25 cellular contexts compared by ENCODE assay signal in genomic region chr5:133841831-133842750, GRCh38.
DNase-seq lines count a peak whose midpoint lies in the region; ATAC-seq, FAIRE-seq and TF ChIP-seq lines count a peak whose summit lies in the region.
"Had no signal": no experiment of that assay in that cellular context is flagged by ENCODE, and none has a peak within 500 bp of the region (broad histone marks: within the 10 kb centered on the region; RNA-seq: fewer than 3 reads in every experiment).

No MANE protein-coding gene starts in this region.

- 0 out of 2 replicates have a peak overlapping the region, but pooled peaks have one; percentile 92 for H3K4me2 ChIP-seq in BLaER1

- CTCF ChIA-PET in activated CD8-positive, alpha-beta memory T cell treated with anti-CD3 and anti-CD28 coated beads, Interleukin-2, amount 10 ng/mL, durations not matched to agents 7 days and 5 days (lab: Charles Lee): interaction anchor here (1.2 kb wide), 1 partner anchor 28 kb away, joined by 3 read pairs; no protein-coding TSS in a partner anchor

- H3K27ac Mint-ChIP-seq in activated CD8-positive, alpha-beta memory T cell treated with anti-CD3 and anti-CD28 coated beads, Interleukin-2, amount 10 ng/mL, durations not matched to agents 7 days and 5 days: no peak overlapping the region
- H3K27ac Mint-ChIP-seq: B cell; CD14-positive monocyte; CD8-positive, alpha-beta memory T cell had no signal

- no peaks in the 10 kb centered on the region for H4K20me1 ChIP-seq in BLaER1

- H3K4me1 ChIP-seq in BLaER1 (peaks cover 48% of the 10 kb centered on the region), kidney (ENCODE audit: control insufficient read depth in 1 of 2, insufficient read depth in 1 of 2, low read depth in 1 of 2, low read length in 2 of 2) (peaks cover 13% of the 10 kb centered on the region in 2 donors)

- H3K9me3 Mint-ChIP-seq in activated CD8-positive, alpha-beta memory T cell treated with anti-CD3 and anti-CD28 coated beads, Interleukin-2, amount 10 ng/mL, durations not matched to agents 7 days and 5 days (ENCODE audit: low read depth): no peaks in the 10 kb centered on the region
- H3K9me3 Mint-ChIP-seq: CD8-positive, alpha-beta memory T cell had no signal

- H3K4me3 ChIP-seq in BLaER1: no peak overlapping the region
- H3K4me3 ChIP-seq in kidney (ENCODE audit: low read length in 2 of 2): no peak overlapping the region
- H3K4me3 ChIP-seq: MG63 had no signal

- no peak for FAIRE-seq in kidney (lab: Jason Lieb, UNC)

- H3K27me3 ChIP-seq in BLaER1: no peaks in the 10 kb centered on the region; the same call in 1 of the 2 replicates

- H3K9ac ChIP-seq in BLaER1 (no peak overlapping the region), kidney (ENCODE audit: low read length in 2 of 2) (no peak overlapping the region)

- 0 out of 2 replicates have a peak, but pooled peaks cover 6% of the 10 kb centered on the region for H3K9me3 ChIP-seq in BLaER1
- no peaks in the 10 kb centered on the region for H3K9me3 ChIP-seq in kidney (ENCODE audit: control insufficient read depth in 1 of 2, low read length in 2 of 2)
- H3K9me3 ChIP-seq: MG63 had no signal

- no peak overlapping the region for H3K4me3 Mint-ChIP-seq in activated CD8-positive, alpha-beta memory T cell treated with anti-CD3 and anti-CD28 coated beads, Interleukin-2, amount 10 ng/mL, durations not matched to agents 7 days and 5 days
- H3K4me3 Mint-ChIP-seq: B cell; CD14-positive monocyte; CD8-positive, alpha-beta memory T cell had no signal

- H3K36me3 Mint-ChIP-seq in activated CD8-positive, alpha-beta memory T cell treated with anti-CD3 and anti-CD28 coated beads, Interleukin-2, amount 10 ng/mL, durations not matched to agents 7 days and 5 days: no peaks in the 10 kb centered on the region
- H3K36me3 Mint-ChIP-seq: CD14-positive monocyte; CD8-positive, alpha-beta memory T cell had no signal

- ATAC-seq in activated CD8-positive, alpha-beta memory T cell treated with anti-CD3 and anti-CD28 coated beads, Interleukin-2, amount 10 ng/mL, durations not matched to agents 7 days and 5 days: no peak
- ATAC-seq in GM18870 (IDR thresholded peaks at IDR 0.05; ENCODE audit: unreplicated experiment): no peak
- ATAC-seq: HCT116 had no signal

- H3K27ac ChIP-seq in BLaER1: no peak overlapping the region
- peak overlapping the region in 1 of 2 donors; percentile 21 for H3K27ac ChIP-seq in kidney (ENCODE audit: low read depth in 2 of 2, low read length in 2 of 2)
- H3K27ac ChIP-seq: 22Rv1 had no signal

- intact Hi-C loops in kidney (cut with DNase I): no loop called here

- H3K36me3 ChIP-seq in BLaER1 (peaks cover 4% of the 10 kb centered on the region; the same call in 1 of the 2 replicates), kidney (ENCODE audit: control insufficient read depth in 1 of 2, insufficient read depth in 2 of 2, low read length in 2 of 2) (no peaks in the 10 kb centered on the region)
- H3K36me3 ChIP-seq: MG63 had no signal

- H3K4me1 Mint-ChIP-seq in activated CD8-positive, alpha-beta memory T cell treated with anti-CD3 and anti-CD28 coated beads, Interleukin-2, amount 10 ng/mL, durations not matched to agents 7 days and 5 days: peaks cover 4% of the 10 kb centered on the region

- peaks cover 27% of the 10 kb centered on the region for H3K27me3 Mint-ChIP-seq in activated CD8-positive, alpha-beta memory T cell treated with anti-CD3 and anti-CD28 coated beads, Interleukin-2, amount 10 ng/mL, durations not matched to agents 7 days and 5 days

- peak; percentile 32 for DNase-seq in activated CD8-positive, alpha-beta memory T cell treated with anti-CD3 and anti-CD28 coated beads, Interleukin-2, amount 10 ng/mL, durations not matched to agents 7 days and 5 days
- no peak for DNase-seq in activated CD8-positive, alpha-beta memory T cell treated with anti-CD3 and anti-CD28 coated beads, Interleukin-2, amount 50 U/mL, for 48 hours
- DNase-seq in kidney (peak; percentile 63), SKM-1 treated with dmso at 0.1 percent for 144 hours (lab: John Stamatoyannopoulos, UW; ENCODE audit: unreplicated experiment) (no peak), NCI-H1105 (lab: John Stamatoyannopoulos, UW) (no peak)
- peak; percentile 14 for DNase-seq in stimulated activated CD8-positive, alpha-beta memory T cell treated with anti-CD3 and anti-CD28 coated beads, Interleukin-4, amount 100 ng/mL, for 48 hours
- DNase-seq: CD8-positive, alpha-beta memory T cell; DMS79 treated with DMSO at 0.1 percent for 48 hours; GF-D8; IMR-90; KG1; MG63; NCI-H1417; NCI-H1694; NCI-H2029 treated with DMSO at 0.1 percent for 48 hours; NCI-H2227 treated with DMSO at 0.1 percent for 48 hours; NCI-H526 treated with DMSO at 0.1 percent for 48 hours; RPMI8226; SHP77 had no signal

- no peak for TF ChIP-seq CTCF in kidney (IDR thresholded peaks at IDR 0.05; ENCODE audit: borderline replicate concordance, extremely low read depth, insufficient read depth)

Comparison
In these comparisons a context has a peak if more than half of its experiments do, and no peak if none do; other contexts are left out.
1. DNase-seq: peak in activated CD8-positive, alpha-beta memory T cell treated with anti-CD3 and anti-CD28 coated beads, Interleukin-2, amount 10 ng/mL, durations not matched to agents 7 days and 5 days (single experiment), kidney (single experiment) and stimulated activated CD8-positive, alpha-beta memory T cell treated with anti-CD3 and anti-CD28 coated beads, Interleukin-4, amount 100 ng/mL, for 48 hours (single experiment); none in activated CD8-positive, alpha-beta memory T cell treated with anti-CD3 and anti-CD28 coated beads, Interleukin-2, amount 50 U/mL, for 48 hours (single experiment), SKM-1 treated with dmso at 0.1 percent for 144 hours (single experiment) and NCI-H1105 (single experiment).